In genomic region chr10:35090162-35090954, GRCh38 we compare ENCODE assay signal across 8 cellular contexts. TPM values are rescaled to one million over a fixed set of nuclear protein-coding genes. Genes with fewer than 3 reads are reported as not detected.
DNase-seq lines count a peak whose midpoint lies in the region; ATAC-seq and TF ChIP-seq lines count a peak whose summit lies in the region.

Gene CUL2 (minus strand): TSS chr10:35090341. CDS start chr10:35071317, 19,024 bp downstream.

- H3K9me3 Mint-ChIP-seq in CD14-positive monocyte = peaks cover 3 to 11% (median 7%) of the 10 kb centered on the region in 7 donors

- WGBS in liver = under 1% methylated on average over 59 of the region's 59 CpGs

- H3K27ac ChIP-seq in liver (ENCODE audit: low read depth in 1 of 2, low read length in 2 of 2) = peak within 1 kb of the TSS; percentile 92 to 97

- H3K36me3 ChIP-seq in liver (ENCODE audit: control insufficient read depth in 4 of 4, insufficient read depth in 3 of 4, low read depth in 1 of 4, low read length in 3 of 4) = no peaks in the 10 kb centered on the region

- H3K9ac ChIP-seq in liver (ENCODE audit: low read depth in 1 of 2, low read length in 2 of 2) = peak within 1 kb of the TSS; percentile 81 to 96

- peak within 1 kb of the TSS; percentile 85 to 98 (median 92) for H3K27ac Mint-ChIP-seq in CD14-positive monocyte

- DNase-seq in CD14-positive monocyte (ENCODE audit: low spot score) = peak; percentile 94
- peak; percentile 70 for DNase-seq in NCI-H748 treated with DMSO at 0.1 percent for 48 hours (lab: John Stamatoyannopoulos, UW)
- DNase-seq in activated CD4-positive, alpha-beta T cell treated with anti-CD3 and anti-CD28 coated beads, Interleukin-2, amount 50 U/mL, for 48 hours = peak; percentile 91 to 95
- peak; percentile 93 to 95 for DNase-seq in dermis microvascular lymphatic vessel endothelial cell (ENCODE audit: low read depth in 2 of 2)
- DNase-seq in stimulated activated CD4-positive, alpha-beta T cell treated with anti-CD3 and anti-CD28 coated beads, Interleukin-4, amount 100 ng/mL, for 1 hour = peak; percentile 89

- TF ChIP-seq RAD21 in liver (IDR thresholded peaks at IDR 0.05) = no peak

- peak within 1 kb of the TSS; percentile 86 to 91 (median 89) for H3K4me3 ChIP-seq in liver (ENCODE audit: low read depth in 1 of 3, low read length in 3 of 3)

- TF ChIP-seq CTCF in CD14-positive monocyte (IDR thresholded peaks at IDR 0.05) (no peak), liver (IDR thresholded peaks at IDR 0.05; ENCODE audit: low read depth, low read length, missing input control) (no peak)

- peaks cover 51% of the 10 kb centered on the region for H3K4me1 Mint-ChIP-seq in CD14-positive monocyte

- H3K4me1 ChIP-seq in liver (ENCODE audit: control insufficient read depth in 4 of 4, insufficient read depth in 4 of 4, low read length in 3 of 4) = peaks cover 9 to 33% (median 22%) of the 10 kb centered on the region in 4 donors

- H3K36me3 Mint-ChIP-seq in CD14-positive monocyte = peaks cover 4 to 5% of the 10 kb centered on the region in 2 donors

- H3K27me3 Mint-ChIP-seq in CD14-positive monocyte (ENCODE audit: low read depth in 3 of 3) = peaks cover 0 to 3% (median 0%) of the 10 kb centered on the region in 3 donors

- H3K4me3 Mint-ChIP-seq in CD14-positive monocyte = peak within 1 kb of the TSS; percentile 89 to 94

- no peaks in the 10 kb centered on the region for H3K27me3 ChIP-seq in liver (ENCODE audit: control insufficient read depth in 4 of 4, insufficient read depth in 4 of 4, low read length in 3 of 4)

- no peaks in the 10 kb centered on the region for H3K9me3 ChIP-seq in liver (ENCODE audit: control insufficient read depth in 4 of 4, low read length in 3 of 4)

- peak; percentile 94 for ATAC-seq in GM19397 (IDR thresholded peaks at IDR 0.05; ENCODE audit: unreplicated experiment)
- ATAC-seq in HG03565 (IDR thresholded peaks at IDR 0.05; ENCODE audit: unreplicated experiment) = peak; percentile 82

- intact Hi-C loops in CD14-positive monocyte (cut with micrococcal nuclease) = loop anchor here (2.0 to 5.0 kb wide), 2 partner anchors 36 to 37 kb away; partner anchors contain the start of gene CREM (in 2 of the 2)

TF ChIP-seq in liver, 16 proteins besides CTCF, POLR2A, EP300 and RAD21:
- peak; percentile 68 for TF ChIP-seq SP1 (IDR thresholded peaks at IDR 0.05)
- TF ChIP-seq HNF4G (IDR thresholded peaks at IDR 0.05) = no peak
- peak; percentile 29 for TF ChIP-seq FOXA1 (IDR thresholded peaks at IDR 0.05)
- TF ChIP-seq RXRA (IDR thresholded peaks at IDR 0.05) = peak; percentile 17 to 39
- TF ChIP-seq REST (IDR thresholded peaks at IDR 0.05) = no peak
- TF ChIP-seq JUND (IDR thresholded peaks at IDR 0.05) = no peak
- TF ChIP-seq FOXA2 (IDR thresholded peaks at IDR 0.05) = no peak
- TF ChIP-seq HNF4A (conservative IDR thresholded peaks at IDR 0.05) = peak; percentile 20 to 21
- TF ChIP-seq NR2F2 (IDR thresholded peaks at IDR 0.05) = peak; percentile 35
- peak in 1 of 2 donors; percentile 75 for TF ChIP-seq GABPA (IDR thresholded peaks at IDR 0.05 in 1 of 2, conservative IDR thresholded peaks at IDR 0.05 in 1 of 2)
- peak; percentile 66 for TF ChIP-seq MAX (IDR thresholded peaks at IDR 0.05)
- peak; percentile 81 for TF ChIP-seq YY1 (IDR thresholded peaks at IDR 0.05)
- no peak for TF ChIP-seq TAF1 (conservative IDR thresholded peaks at IDR 0.05)
- no peak for TF ChIP-seq ATF3 (IDR thresholded peaks at IDR 0.05)
- TF ChIP-seq ZBTB33 (IDR thresholded peaks at IDR 0.05) = peak; percentile 85
- no peak for TF ChIP-seq EGR1 (IDR thresholded peaks at IDR 0.05; ENCODE audit: low read depth in 2 of 2)

RNA-seq across cellular contexts. Expression of gene CUL2, which starts in this region (rescaled TPM):
- 10 to 100 TPM; 12.9 to 22.8 TPM for polyA plus RNA-seq in CD14-positive monocyte
- 24.0 and 24.8 TPM in 2 replicates for total RNA-seq in dermis microvascular lymphatic vessel endothelial cell
- 10 to 100 TPM; 13.1 to 14.1 TPM for total RNA-seq in liver
- 10 to 100 TPM in 1 of 2 donors, 1 to 10 TPM in 1; 8.6 to 11.0 TPM for polyA plus RNA-seq in liver

Comparison
In these comparisons a context has a peak if more than half of its experiments do, and no peak if none do; other contexts are left out.
1. Peak in every context shown above with its lines: DNase-seq, ATAC-seq, H3K4me3 ChIP-seq and H3K27ac ChIP-seq.